Comparison of ENCODE assay signal across 29 cellular contexts in genomic region chr2:56369316-56369715, GRCh38.
DNase-seq lines count a peak whose midpoint lies in the region; ATAC-seq, FAIRE-seq and TF ChIP-seq lines count a peak whose summit lies in the region.
"Had no signal": no experiment of that assay in that cellular context is flagged by ENCODE, and none has a peak within 500 bp of the region (broad histone marks: within the 10 kb centered on the region; RNA-seq: fewer than 3 reads in every experiment).

No MANE protein-coding gene starts in this region.

- peak; percentile 26 for DNase-seq in Daoy (ENCODE audit: low read depth)
- peak; percentile 14 for DNase-seq in HTR-8/SVneo (ENCODE audit: insufficient read length, low spot score)
- peak; percentile 30 for DNase-seq in amniotic epithelial cell (ENCODE audit: low read depth)
- peak; percentile 61 for DNase-seq in iris pigment epithelial cell (ENCODE audit: low read depth)
- no peak for DNase-seq in foreskin keratinocyte
- no peak for DNase-seq in Peyer's patch
- no peak for DNase-seq in activated CD4-positive, alpha-beta T cell treated with anti-CD3 and anti-CD28 coated beads, Interleukin-2, amount 50 U/mL, for 1 hour
- DNase-seq in GOT3 (lab: John Stamatoyannopoulos, UW), result no peak
- DNase-seq: activated CD4-positive, alpha-beta T cell treated with anti-CD3 and anti-CD28 coated beads for 48 hours; activated naive CD4-positive, alpha-beta T cell treated with Interleukin-2 at 50 U/mL for 16 hours; activated T-cell treated with anti-CD3 and anti-CD28 coated beads, Interleukin-2, amount 50 U/mL, for 72 hours; DMS79; heart right ventricle; left colon; naive B cell; NCI-H146; NCI-H510A treated with DMSO at 0.1 percent for 48 hours; NK-92 treated with Interleukin-12 subunit alpha and Interleukin-12 subunit beta, amount 100 ng/mL, for 24 hours; nucleus accumbens; spleen; stimulated activated CD4-positive, alpha-beta T cell treated with anti-CD3 and anti-CD28 coated beads, Interleukin-4, amount 100 ng/mL, for 1 hour; T-helper 17 cell had no signal

- H3K27me3 ChIP-seq in foreskin keratinocyte, result no peaks in the 10 kb centered on the region
- no peaks in the 10 kb centered on the region for H3K27me3 ChIP-seq in Peyer's patch
- H3K27me3 ChIP-seq: BLaER1, heart right ventricle, spleen had no signal

- TF ChIP-seq CTCF in foreskin keratinocyte (conservative IDR thresholded peaks at IDR 0.05), result no peak
- no peak for TF ChIP-seq CTCF in Peyer's patch (IDR thresholded peaks at IDR 0.05)

- peaks cover 6% of the 10 kb centered on the region for H3K4me1 ChIP-seq in foreskin keratinocyte
- no peaks in the 10 kb centered on the region for H3K4me1 ChIP-seq in Peyer's patch
- H3K4me1 ChIP-seq: spleen had no signal

- no peak for TF ChIP-seq POLR2A in Peyer's patch (IDR thresholded peaks at IDR 0.05)

- FAIRE-seq in HTR-8/SVneo (lab: Jason Lieb, UNC), result peak; percentile 9
- FAIRE-seq: endothelial cell of umbilical vein, H1, RCC 7860 had no signal

- ATAC-seq in foreskin keratinocyte, result no peak
- ATAC-seq: activated T-cell treated with anti-CD3 and anti-CD28 coated beads, Interleukin-2, amount 50 U/mL, for 72 hours; heart right ventricle; left colon; stimulated activated memory B cell treated with anti-CD40 and anti-IgM and Interleukin-4, amounts not matched to agents 10 μg/mL and 1 μg/mL and 100 μg/mL, for 72 hours; T-helper 17 cell had no signal

- no peaks in the 10 kb centered on the region for H3K36me3 ChIP-seq in Peyer's patch
- H3K36me3 ChIP-seq: BLaER1, heart right ventricle, spleen had no signal

- H3K9me3 ChIP-seq in Peyer's patch, result no peaks in the 10 kb centered on the region
- H3K9me3 ChIP-seq: BLaER1, heart right ventricle, spleen had no signal

- no peak overlapping the region for H3K4me3 ChIP-seq in Peyer's patch
- H3K4me3 ChIP-seq: BLaER1, heart right ventricle, spleen had no signal

- H3K27ac ChIP-seq in foreskin keratinocyte, result no peak overlapping the region
- H3K27ac ChIP-seq in Peyer's patch, result no peak overlapping the region
- H3K27ac ChIP-seq: BLaER1, heart right ventricle, KMS-11, spleen, VCaP had no signal

Comparison
In these comparisons a context has a peak if more than half of its experiments do, and no peak if none do; other contexts are left out.
1. DNase-seq: peak in Daoy (single experiment), HTR-8/SVneo (single experiment), amniotic epithelial cell (single experiment) and iris pigment epithelial cell (single experiment); none in foreskin keratinocyte (0 of 2), Peyer's patch (0 of 3), activated CD4-positive, alpha-beta T cell treated with anti-CD3 and anti-CD28 coated beads, Interleukin-2, amount 50 U/mL, for 1 hour (single experiment) and GOT3 (single experiment).